ENCODE assay signal across 23 cellular contexts in genomic region chr3:38562467-38562925, GRCh38.
"Had no signal": no experiment of that assay in that cellular context is flagged by ENCODE, and none has a peak within 500 bp of the region (broad histone marks: within the 10 kb centered on the region; RNA-seq: fewer than 3 reads in every experiment).

No MANE protein-coding gene starts in this region.

- H3K27me3 ChIP-seq: esophagus squamous epithelium, gastroesophageal sphincter, pancreas, right lobe of liver, testis, tibial nerve had no signal

- H3K4me3 ChIP-seq: esophagus squamous epithelium, gastroesophageal sphincter, mucosa of descending colon, pancreas, psoas muscle, right lobe of liver, skin epidermis, testis, tibial nerve had no signal

- H3K9me3 Mint-ChIP-seq: central memory CD8-positive, alpha-beta T cell; natural killer cell; neural crest cell; stimulated activated naive B cell treated with anti-CD40 and anti-IgM and Interleukin-4, amounts not matched to agents 10 μg/mL and 1 μg/mL and 100 μg/mL, for 72 hours; stimulated activated naive CD8-positive, alpha-beta T cell treated with anti-CD3 and anti-CD28 coated beads, Interleukin-15, amount 100 ng/mL, for 72 hours had no signal

- ATAC-seq: gastroesophageal sphincter; left colon; mucosa of descending colon; natural killer cell; pancreas; psoas muscle; right lobe of liver; stimulated activated naive B cell treated with anti-CD40 and anti-IgM and Interleukin-4, amounts not matched to agents 10 μg/mL and 1 μg/mL and 100 μg/mL, for 72 hours; stimulated activated naive CD8-positive, alpha-beta T cell treated with anti-CD3 and anti-CD28 coated beads, Interleukin-15, amount 100 ng/mL, for 72 hours had no signal

- DNase-seq: effector memory CD4-positive, alpha-beta T cell; esophagus squamous epithelium; foreskin fibroblast; glutamatergic neuron; mammary epithelial cell; mucosa of descending colon; natural killer cell; occipital lobe; retina; stimulated activated CD4-positive, alpha-beta T cell treated with anti-CD3 and anti-CD28 coated beads, Interleukin-2, amount 100 ng/mL, for 24 hours; stimulated activated CD4-positive, alpha-beta T cell treated with anti-CD3 and anti-CD28 coated beads, Interleukin-4, amount 100 ng/mL, for 4 hours; stimulated activated naive B cell treated with anti-CD40 and anti-IgM and Interleukin-4, amounts not matched to agents 10 μg/mL and 1 μg/mL and 100 μg/mL, for 72 hours; stimulated activated naive CD8-positive, alpha-beta T cell treated with anti-CD3 and anti-CD28 coated beads, Interleukin-15, amount 100 ng/mL, for 72 hours; testis had no signal

- H3K27ac Mint-ChIP-seq: natural killer cell; stimulated activated naive B cell treated with anti-CD40 and anti-IgM and Interleukin-4, amounts not matched to agents 10 μg/mL and 1 μg/mL and 100 μg/mL, for 72 hours; stimulated activated naive CD8-positive, alpha-beta T cell treated with anti-CD3 and anti-CD28 coated beads, Interleukin-15, amount 100 ng/mL, for 72 hours had no signal

- H3K9me3 ChIP-seq: esophagus squamous epithelium, gastroesophageal sphincter, mucosa of descending colon, pancreas, psoas muscle, right lobe of liver, testis, tibial nerve had no signal

- H3K27me3 Mint-ChIP-seq: stimulated activated naive CD8-positive, alpha-beta T cell treated with anti-CD3 and anti-CD28 coated beads, Interleukin-15, amount 100 ng/mL, for 72 hours had no signal

- H3K36me3 ChIP-seq: esophagus squamous epithelium, gastroesophageal sphincter, pancreas, right lobe of liver had no signal

- H3K27ac ChIP-seq: esophagus squamous epithelium, gastroesophageal sphincter, pancreas, psoas muscle, right lobe of liver, skin epidermis, testis, tibial nerve had no signal

- H3K4me1 ChIP-seq: esophagus squamous epithelium, gastroesophageal sphincter, pancreas, psoas muscle, right lobe of liver, testis had no signal

- H3K4me1 Mint-ChIP-seq: central memory CD8-positive, alpha-beta T cell; neural crest cell; stimulated activated naive B cell treated with anti-CD40 and anti-IgM and Interleukin-4, amounts not matched to agents 10 μg/mL and 1 μg/mL and 100 μg/mL, for 72 hours; stimulated activated naive CD8-positive, alpha-beta T cell treated with anti-CD3 and anti-CD28 coated beads, Interleukin-15, amount 100 ng/mL, for 72 hours had no signal

- H3K4me3 Mint-ChIP-seq: central memory CD8-positive, alpha-beta T cell; natural killer cell; neural crest cell; stimulated activated naive B cell treated with anti-CD40 and anti-IgM and Interleukin-4, amounts not matched to agents 10 μg/mL and 1 μg/mL and 100 μg/mL, for 72 hours; stimulated activated naive CD8-positive, alpha-beta T cell treated with anti-CD3 and anti-CD28 coated beads, Interleukin-15, amount 100 ng/mL, for 72 hours had no signal

- H3K36me3 Mint-ChIP-seq: natural killer cell; stimulated activated naive B cell treated with anti-CD40 and anti-IgM and Interleukin-4, amounts not matched to agents 10 μg/mL and 1 μg/mL and 100 μg/mL, for 72 hours had no signal
